11 cellular contexts compared by ENCODE assay signal in genomic region chr7:105309235-105310156, GRCh38.
DNase-seq lines count a peak whose midpoint lies in the region; ATAC-seq and TF ChIP-seq lines count a peak whose summit lies in the region.
"Had no signal": no experiment of that assay in that cellular context is flagged by ENCODE, and none has a peak within 500 bp of the region (broad histone marks: within the 10 kb centered on the region; RNA-seq: fewer than 3 reads in every experiment).

No MANE protein-coding gene starts in this region.

- no peaks in the 10 kb centered on the region for H3K36me3 ChIP-seq in smooth muscle cell (ENCODE audit: low read depth)
- H3K36me3 ChIP-seq: heart left ventricle, WERI-Rb-1 had no signal

- H2AFZ ChIP-seq in smooth muscle cell (ENCODE audit: low read depth), result no peak overlapping the region

- H3K27me3 Mint-ChIP-seq in activated CD8-positive, alpha-beta memory T cell treated with anti-CD3 and anti-CD28 coated beads, Interleukin-2, amount 10 ng/mL, durations not matched to agents 7 days and 5 days, result no peaks in the 10 kb centered on the region
- H3K27me3 Mint-ChIP-seq in activated T-helper 1 cell treated with anti-CD3 and anti-CD28 coated beads, Interleukin-12 subunit alpha, Interleukin-12 subunit beta, Interleukin-2, Interleukin-4 antibody, amounts not matched to agents 30 ng/mL and 10 ng/mL and 1 ng/mL, durations not matched to agents 14 hours and 24 hours and 36 hours (ENCODE audit: insufficient read depth), result no peaks in the 10 kb centered on the region

- H3K4me1 ChIP-seq in smooth muscle cell (ENCODE audit: low read depth), result peaks cover under 1% of the 10 kb centered on the region

- peaks cover 3% of the 10 kb centered on the region for H3K36me3 Mint-ChIP-seq in activated CD8-positive, alpha-beta memory T cell treated with anti-CD3 and anti-CD28 coated beads, Interleukin-2, amount 10 ng/mL, durations not matched to agents 7 days and 5 days
- H3K36me3 Mint-ChIP-seq in activated T-helper 1 cell treated with anti-CD3 and anti-CD28 coated beads, Interleukin-12 subunit alpha, Interleukin-12 subunit beta, Interleukin-2, Interleukin-4 antibody, amounts not matched to agents 30 ng/mL and 10 ng/mL and 1 ng/mL, durations not matched to agents 14 hours and 24 hours and 36 hours (ENCODE audit: low read depth), result peaks cover 3% of the 10 kb centered on the region

- no peak overlapping the region for H3K4me3 Mint-ChIP-seq in activated CD8-positive, alpha-beta memory T cell treated with anti-CD3 and anti-CD28 coated beads, Interleukin-2, amount 10 ng/mL, durations not matched to agents 7 days and 5 days
- H3K4me3 Mint-ChIP-seq in activated T-helper 1 cell treated with anti-CD3 and anti-CD28 coated beads, Interleukin-12 subunit alpha, Interleukin-12 subunit beta, Interleukin-2, Interleukin-4 antibody, amounts not matched to agents 30 ng/mL and 10 ng/mL and 1 ng/mL, durations not matched to agents 14 hours and 24 hours and 36 hours, result no peak overlapping the region

- H3K9ac ChIP-seq in smooth muscle cell (ENCODE audit: low read depth), result no peak overlapping the region

- DNase-seq in activated CD8-positive, alpha-beta memory T cell treated with anti-CD3 and anti-CD28 coated beads, Interleukin-2, amount 10 ng/mL, durations not matched to agents 7 days and 5 days, result peak; percentile 48
- DNase-seq in activated CD8-positive, alpha-beta memory T cell treated with anti-CD3 and anti-CD28 coated beads, Interleukin-2, amount 50 U/mL, for 48 hours, result no peak
- no peak for DNase-seq in activated T-helper 1 cell treated with anti-CD3 and anti-CD28 coated beads, Interleukin-12 subunit alpha, Interleukin-12 subunit beta, Interleukin-2, Interleukin-4 antibody, amounts not matched to agents 30 ng/mL and 10 ng/mL and 1 ng/mL, durations not matched to agents 14 hours and 24 hours and 36 hours (ENCODE audit: low spot score)
- DNase-seq in smooth muscle cell (lab: John Stamatoyannopoulos, UW; ENCODE audit: unreplicated experiment) (no peak), MV-4-11 (lab: John Stamatoyannopoulos, UW) (no peak), KG1 (lab: John Stamatoyannopoulos, UW) (no peak), NK-92 (lab: John Stamatoyannopoulos, UW; ENCODE audit: unreplicated experiment) (no peak)
- DNase-seq: heart left ventricle, NCI-H524, WERI-Rb-1 had no signal

- H3K27ac Mint-ChIP-seq in activated CD8-positive, alpha-beta memory T cell treated with anti-CD3 and anti-CD28 coated beads, Interleukin-2, amount 10 ng/mL, durations not matched to agents 7 days and 5 days, result peak overlapping the region; percentile 65
- H3K27ac Mint-ChIP-seq in activated T-helper 1 cell treated with anti-CD3 and anti-CD28 coated beads, Interleukin-12 subunit alpha, Interleukin-12 subunit beta, Interleukin-2, Interleukin-4 antibody, amounts not matched to agents 30 ng/mL and 10 ng/mL and 1 ng/mL, durations not matched to agents 14 hours and 24 hours and 36 hours, result peak overlapping the region; percentile 11

- intact Hi-C loops in activated T-helper 1 cell treated with anti-CD3 and anti-CD28 coated beads, Interleukin-12 subunit alpha, Interleukin-12 subunit beta, Interleukin-2, Interleukin-4 antibody, amounts not matched to agents 30 ng/mL and 10 ng/mL and 1 ng/mL, durations not matched to agents 14 hours and 24 hours and 36 hours (cut with micrococcal nuclease), result loop anchor here (5.0 kb wide), 1 partner anchor 42 kb away; no protein-coding TSS in a partner anchor

- CTCF ChIA-PET in activated CD8-positive, alpha-beta memory T cell treated with anti-CD3 and anti-CD28 coated beads, Interleukin-2, amount 10 ng/mL, durations not matched to agents 7 days and 5 days (lab: Charles Lee), result interaction anchor here (1.0 to 1.1 kb wide), 2 partner anchors 12 to 179 kb away, joined by 3 read pairs; no protein-coding TSS in a partner anchor

- peak; percentile 57 for ATAC-seq in activated CD8-positive, alpha-beta memory T cell treated with anti-CD3 and anti-CD28 coated beads, Interleukin-2, amount 10 ng/mL, durations not matched to agents 7 days and 5 days
- ATAC-seq in HG03196 (IDR thresholded peaks at IDR 0.05; ENCODE audit: unreplicated experiment), result peak; percentile 49

- H3K79me2 ChIP-seq in smooth muscle cell (ENCODE audit: low read depth), result peaks cover 60% of the 10 kb centered on the region

- no peak overlapping the region for H3K4me3 ChIP-seq in smooth muscle cell
- H3K4me3 ChIP-seq: heart left ventricle had no signal

- H3K4me1 Mint-ChIP-seq in activated CD8-positive, alpha-beta memory T cell treated with anti-CD3 and anti-CD28 coated beads, Interleukin-2, amount 10 ng/mL, durations not matched to agents 7 days and 5 days, result peaks cover 59% of the 10 kb centered on the region
- H3K4me1 Mint-ChIP-seq in activated T-helper 1 cell treated with anti-CD3 and anti-CD28 coated beads, Interleukin-12 subunit alpha, Interleukin-12 subunit beta, Interleukin-2, Interleukin-4 antibody, amounts not matched to agents 30 ng/mL and 10 ng/mL and 1 ng/mL, durations not matched to agents 14 hours and 24 hours and 36 hours (ENCODE audit: low read depth), result peaks cover 50% of the 10 kb centered on the region

- H4K20me1 ChIP-seq in smooth muscle cell (ENCODE audit: low read depth), result peaks cover 96% of the 10 kb centered on the region

- peak overlapping the region; percentile 72 for H3K4me2 ChIP-seq in smooth muscle cell

- H3K27me3 ChIP-seq in smooth muscle cell (ENCODE audit: low read depth), result no peaks in the 10 kb centered on the region
- H3K27me3 ChIP-seq: heart left ventricle had no signal

- no peaks in the 10 kb centered on the region for H3F3A ChIP-seq in smooth muscle cell (ENCODE audit: low read depth)

- H3K9me3 ChIP-seq in smooth muscle cell (replicated peaks; ENCODE audit: low read depth), result no peaks in the 10 kb centered on the region
- H3K9me3 ChIP-seq: heart left ventricle had no signal

- no peak for TF ChIP-seq CTCF in smooth muscle cell (IDR thresholded peaks at IDR 0.05; ENCODE audit: borderline replicate concordance, insufficient read depth, poor library complexity, severe bottlenecking)

- WGBS in smooth muscle cell (ENCODE audit: low lambda C conversion rate), result 76% methylated on average over 2 of the region's 2 CpGs

- peak overlapping the region; percentile 34 for H3K27ac ChIP-seq in smooth muscle cell (ENCODE audit: low read depth)
- H3K27ac ChIP-seq: heart left ventricle, WERI-Rb-1 had no signal

- H3K9me3 Mint-ChIP-seq in activated CD8-positive, alpha-beta memory T cell treated with anti-CD3 and anti-CD28 coated beads, Interleukin-2, amount 10 ng/mL, durations not matched to agents 7 days and 5 days (ENCODE audit: low read depth), result no peaks in the 10 kb centered on the region
- H3K9me3 Mint-ChIP-seq in activated T-helper 1 cell treated with anti-CD3 and anti-CD28 coated beads, Interleukin-12 subunit alpha, Interleukin-12 subunit beta, Interleukin-2, Interleukin-4 antibody, amounts not matched to agents 30 ng/mL and 10 ng/mL and 1 ng/mL, durations not matched to agents 14 hours and 24 hours and 36 hours, result no peaks in the 10 kb centered on the region
